ENCODE assay signal across 13 cellular contexts in the genomic region with DNA sequence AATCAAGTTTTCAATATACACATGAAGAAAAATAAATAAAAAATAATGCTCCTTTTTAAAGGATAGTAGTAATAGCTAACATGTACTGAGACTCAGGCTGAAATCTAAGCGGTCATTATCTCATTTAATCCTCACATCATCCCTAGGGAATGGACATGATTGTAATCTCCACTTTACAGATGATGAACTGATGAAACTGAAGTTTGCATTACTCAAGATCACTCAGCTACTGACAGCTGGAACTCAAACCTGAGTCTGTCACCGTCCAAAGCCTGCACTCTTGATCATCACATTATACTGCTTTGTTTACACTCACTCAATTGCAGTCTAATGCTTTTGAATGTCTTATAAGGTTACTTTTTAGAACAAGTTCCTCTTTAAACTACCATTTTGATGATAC. TPM values are rescaled to one million over a fixed set of nuclear protein-coding genes. Genes with fewer than 3 reads are reported as not detected.
DNase-seq lines count a peak whose midpoint lies in the region; ATAC-seq and TF ChIP-seq lines count a peak whose summit lies in the region.
"Had no signal": no experiment of that assay in that cellular context is flagged by ENCODE, and none has a peak within 500 bp of the region (broad histone marks: within the 10 kb centered on the region; RNA-seq: fewer than 3 reads in every experiment).

No MANE protein-coding gene starts in this region.

- H3K9ac ChIP-seq in iPS-18a (ENCODE audit: low read length): no peak overlapping the region

- H3K4me3 Mint-ChIP-seq in MCF 10A (ENCODE audit: unreplicated experiment): peak overlapping the region; percentile 80
- no peak overlapping the region for H3K4me3 Mint-ChIP-seq in CD4-positive, alpha-beta memory T cell

- no peaks in the 10 kb centered on the region for H3K9me3 ChIP-seq in breast epithelium
- no peaks in the 10 kb centered on the region for H3K9me3 ChIP-seq in iPS-18a (ENCODE audit: control insufficient read depth, low read depth, low read length)
- H3K9me3 ChIP-seq in upper lobe of right lung: no peaks in the 10 kb centered on the region
- no peaks in the 10 kb centered on the region for H3K9me3 ChIP-seq in CD4-positive, alpha-beta memory T cell (ENCODE audit: control insufficient read depth in 1 of 2, low read length in 2 of 2)
- H3K9me3 ChIP-seq: thoracic aorta had no signal

- no peak overlapping the region for H3K27ac ChIP-seq in breast epithelium
- no peak overlapping the region for H3K27ac ChIP-seq in iPS-18a (ENCODE audit: low read length)
- peak overlapping the region; percentile 60 for H3K27ac ChIP-seq in upper lobe of right lung
- H3K27ac ChIP-seq in CD4-positive, alpha-beta memory T cell (ENCODE audit: low read depth, low read length): no peak overlapping the region

- peak overlapping the region; percentile 97 for H3K27ac Mint-ChIP-seq in MCF 10A (ENCODE audit: low read depth, unreplicated experiment)
- H3K27ac Mint-ChIP-seq in CD4-positive, alpha-beta memory T cell: no peak overlapping the region
- H3K27ac Mint-ChIP-seq: naive B cell had no signal

- no peaks in the 10 kb centered on the region for H3K36me3 Mint-ChIP-seq in MCF 10A (ENCODE audit: insufficient read depth, unreplicated experiment)
- H3K36me3 Mint-ChIP-seq in CD4-positive, alpha-beta memory T cell: peaks cover 0 to 2% of the 10 kb centered on the region in 2 donors
- H3K36me3 Mint-ChIP-seq: naive B cell had no signal

- H3K27me3 ChIP-seq in breast epithelium (no peaks in the 10 kb centered on the region), iPS-18a (ENCODE audit: control insufficient read depth, insufficient read depth, low read length) (no peaks in the 10 kb centered on the region), upper lobe of right lung (no peaks in the 10 kb centered on the region)
- H3K27me3 ChIP-seq in CD4-positive, alpha-beta memory T cell (ENCODE audit: insufficient read depth, low read length): no peaks in the 10 kb centered on the region

- H3K36me3 ChIP-seq in breast epithelium (no peaks in the 10 kb centered on the region), iPS-18a (ENCODE audit: control insufficient read depth, low read depth, low read length) (no peaks in the 10 kb centered on the region), upper lobe of right lung (no peaks in the 10 kb centered on the region)
- H3K36me3 ChIP-seq in CD4-positive, alpha-beta memory T cell (ENCODE audit: insufficient read depth, low read length): no peaks in the 10 kb centered on the region
- H3K36me3 ChIP-seq: thoracic aorta had no signal

- POLR2A ChIA-PET in MCF 10A (lab: Yijun Ruan, JAX): interaction anchor here (0.6 to 15.3 kb wide), 9 partner anchors 11 to 144 kb away, joined by 3 to 270 read pairs (median 20); partner anchors contain the start of gene CD276
- POLR2A ChIA-PET in CD4-positive, alpha-beta memory T cell (lab: Charles Lee; ENCODE audit: partially characterized antibody): no interaction called here

- H3K4me3 ChIP-seq in breast epithelium (peak overlapping the region in 1 of 3 donors; percentile 98), iPS-18a (ENCODE audit: low read length) (peak overlapping the region; percentile 26), upper lobe of right lung (peak overlapping the region; percentile 84)
- H3K4me3 ChIP-seq in CD4-positive, alpha-beta memory T cell (ENCODE audit: low read length in 2 of 2): no peak overlapping the region

- no peak for TF ChIP-seq POLR2A in breast epithelium (IDR thresholded peaks at IDR 0.05)

- no TSS peak for BruUV-seq in MCF 10A (replicated peaks; lab: Mats Ljungman, UMichigan)

- H3K4me1 Mint-ChIP-seq in MCF 10A (ENCODE audit: insufficient read depth, unreplicated experiment): peaks cover 59% of the 10 kb centered on the region
- peaks cover 33 to 52% (median 45%) of the 10 kb centered on the region in 4 donors for H3K4me1 Mint-ChIP-seq in CD4-positive, alpha-beta memory T cell

- TF ChIP-seq CTCF in MCF 10A (IDR thresholded peaks at IDR 0.05; ENCODE audit: unreplicated experiment): no peak
- no peak for TF ChIP-seq CTCF in breast epithelium (IDR thresholded peaks at IDR 0.05)
- no peak for TF ChIP-seq CTCF in upper lobe of right lung (IDR thresholded peaks at IDR 0.05)

- DNase-seq in MCF 10A (ENCODE audit: unreplicated experiment): peak; percentile 42
- DNase-seq in breast epithelium (ENCODE audit: low spot score in 2 of 2): no peak
- peak; percentile 45 for DNase-seq in SK-N-DZ (ENCODE audit: low spot score)
- no peak for DNase-seq in upper lobe of right lung
- no peak for DNase-seq in CD4-positive, alpha-beta memory T cell
- DNase-seq: activated CD8-positive, alpha-beta memory T cell treated with anti-CD3 and anti-CD28 coated beads, Interleukin-2, amount 50 U/mL, for 4 hours; naive B cell; stimulated activated CD4-positive, alpha-beta T cell treated with anti-CD3 and anti-CD28 coated beads, Interleukin-4, amount 100 ng/mL, for 24 hours; T-helper 17 cell had no signal

- H3K27me3 Mint-ChIP-seq in MCF 10A (ENCODE audit: insufficient read depth, unreplicated experiment): no peaks in the 10 kb centered on the region
- no peaks in the 10 kb centered on the region for H3K27me3 Mint-ChIP-seq in CD4-positive, alpha-beta memory T cell
- H3K27me3 Mint-ChIP-seq: naive B cell, T-helper 17 cell had no signal

- peaks cover 6 to 27% of the 10 kb centered on the region in 2 donors for H3K4me1 ChIP-seq in breast epithelium
- peaks cover 36% of the 10 kb centered on the region for H3K4me1 ChIP-seq in iPS-18a (ENCODE audit: control insufficient read depth, low read depth, low read length)
- H3K4me1 ChIP-seq in upper lobe of right lung: peaks cover 60% of the 10 kb centered on the region
- H3K4me1 ChIP-seq in CD4-positive, alpha-beta memory T cell (ENCODE audit: insufficient read depth, low read length): peaks cover 37% of the 10 kb centered on the region

- CTCF ChIA-PET in MCF 10A (lab: Yijun Ruan, JAX): interaction anchor here (0.6 to 9.6 kb wide), 4 partner anchors 48 to 194 kb away, joined by 3 to 308 read pairs (median 3); no protein-coding TSS in a partner anchor
- CTCF ChIA-PET in CD4-positive, alpha-beta memory T cell (lab: Charles Lee; ENCODE audit: partially characterized antibody): interaction anchor here (2.4 kb wide), 1 partner anchor 12 kb away, joined by 7 read pairs; no protein-coding TSS in a partner anchor

- no peaks in the 10 kb centered on the region for H3K9me3 Mint-ChIP-seq in MCF 10A (ENCODE audit: unreplicated experiment)
- no peaks in the 10 kb centered on the region for H3K9me3 Mint-ChIP-seq in CD4-positive, alpha-beta memory T cell

- no peak for ATAC-seq in upper lobe of right lung
- ATAC-seq in HG03108 (IDR thresholded peaks at IDR 0.05; ENCODE audit: unreplicated experiment): no peak
- no peak for ATAC-seq in GM21528 (IDR thresholded peaks at IDR 0.05; ENCODE audit: low FRiP score, unreplicated experiment)
- ATAC-seq: T-helper 17 cell had no signal

- intact Hi-C loops in MCF 10A (cut with micrococcal nuclease) (loop anchor here (5.0 kb wide), 2 partner anchors 33 to 1113 kb away; no protein-coding TSS in a partner anchor), breast epithelium (cut with DNase I; ENCODE audit: low total_unique reads) (no loop called here), upper lobe of right lung (cut with DNase I) (loop anchor here (10.0 kb wide), 2 partner anchors 65 kb away; no protein-coding TSS in a partner anchor)
- intact Hi-C loops in CD4-positive, alpha-beta memory T cell (cut with micrococcal nuclease): no loop called here

RNA-seq across cellular contexts. Expression of gene NPTN, which starts 3.2 kb away (rescaled TPM):
- 71.0 and 78.9 TPM in 2 replicates for total RNA-seq in MCF 10A (2022)
- 100 to 1,000 TPM in 2 of 3 donors, 10 to 100 TPM in 1; 82.1 to 107 (median 104) TPM for total RNA-seq in breast epithelium
- polyA plus RNA-seq in SK-N-DZ (2014; cell fraction: cytosol; rRNA removed): 83.9 and 106 TPM in 2 replicates
- 71.4 and 78.7 TPM in 2 replicates for polyA plus RNA-seq in SK-N-DZ (2014; cell fraction: nucleus; rRNA removed)
- 131 TPM for total RNA-seq in upper lobe of right lung
- total RNA-seq in CD4-positive, alpha-beta memory T cell: 10 to 100 TPM; 36.5 to 36.6 TPM
- 10 to 100 TPM; 33.5 to 39.8 TPM for polyA plus RNA-seq in CD4-positive, alpha-beta memory T cell

RNA-seq across cellular contexts. Expression of gene CD276, which starts 54.2 kb away (rescaled TPM):
- total RNA-seq in MCF 10A (2022) (52.8 and 57.7 TPM in 2 replicates), breast epithelium (100 to 1,000 TPM in 1 of 3 donors, 10 to 100 TPM in 2; 20.9 to 119 (median 73.7) TPM), upper lobe of right lung (60.8 TPM)
- 95.6 and 123 TPM in 2 replicates for polyA plus RNA-seq in SK-N-DZ (2014; cell fraction: cytosol; rRNA removed)
- 86.4 and 99.1 TPM in 2 replicates for polyA plus RNA-seq in SK-N-DZ (2014; cell fraction: nucleus; rRNA removed)
- 1 to 10 TPM; 2.6 to 2.9 TPM for total RNA-seq in CD4-positive, alpha-beta memory T cell
- polyA plus RNA-seq in CD4-positive, alpha-beta memory T cell: not detected
- total RNA-seq: T-helper 17 cell had no signal

Comparison
In these comparisons a context has a peak if more than half of its experiments do, and no peak if none do; other contexts are left out.
1. DNase-seq: peak in MCF 10A (single experiment) and SK-N-DZ (single experiment); none in breast epithelium (0 of 2), upper lobe of right lung (single experiment) and CD4-positive, alpha-beta memory T cell (0 of 5).
2. intact Hi-C loops: an anchor here in MCF 10A (5.0 kb wide) and upper lobe of right lung (10.0 kb wide); none called in breast epithelium and CD4-positive, alpha-beta memory T cell.
3. H3K4me3 ChIP-seq: peak in iPS-18a (single experiment) and upper lobe of right lung (single experiment); none in CD4-positive, alpha-beta memory T cell (0 of 2).
4. RNA of gene CD276, which starts 54.2 kb away (total RNA-seq): 20.9 to 119 TPM in breast epithelium, 60.8 TPM in upper lobe of right lung (single experiment) and 52.8 to 57.7 TPM in MCF 10A; 2.6 to 2.9 TPM in CD4-positive, alpha-beta memory T cell; every median in the first group is over 4 times any median in the second.